ENCODE assay signal across 9 cellular contexts in the genomic region with DNA sequence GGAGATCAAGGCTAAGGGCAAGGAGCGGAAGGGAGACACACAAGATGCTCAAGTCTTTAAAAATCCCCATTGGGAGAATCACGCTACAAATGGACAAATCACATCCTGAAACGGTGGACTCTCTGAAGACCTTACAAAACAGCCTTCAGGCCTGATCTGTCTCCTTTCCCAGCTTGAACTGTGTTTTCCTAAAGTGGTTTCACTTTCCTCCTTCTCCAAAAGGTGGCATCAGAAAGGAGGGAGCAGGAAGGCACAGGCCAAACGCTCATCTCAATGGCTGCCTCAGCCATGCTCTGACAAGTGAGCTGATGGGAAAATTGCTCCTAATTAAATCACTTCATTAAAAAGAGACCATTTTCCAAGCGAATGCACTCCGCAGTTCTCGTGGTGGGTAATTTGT.
DNase-seq lines count a peak whose midpoint lies in the region; ATAC-seq and TF ChIP-seq lines count a peak whose summit lies in the region.
"Had no signal": no experiment of that assay in that cellular context is flagged by ENCODE, and none has a peak within 500 bp of the region (broad histone marks: within the 10 kb centered on the region; RNA-seq: fewer than 3 reads in every experiment).

No MANE protein-coding gene starts in this region.

- ATAC-seq in GM21515 (IDR thresholded peaks at IDR 0.05; ENCODE audit: unreplicated experiment) (no peak), HG02678 (IDR thresholded peaks at IDR 0.05; ENCODE audit: unreplicated experiment) (no peak), HG02610 (IDR thresholded peaks at IDR 0.05; ENCODE audit: unreplicated experiment) (no peak)

- no peaks in the 10 kb centered on the region for H3K36me3 Mint-ChIP-seq in nephron progenitor cell (ENCODE audit: low read depth)

- peaks cover 25% of the 10 kb centered on the region for H3K4me1 Mint-ChIP-seq in nephron progenitor cell

- H3K9me3 Mint-ChIP-seq in nephron progenitor cell = no peaks in the 10 kb centered on the region

- H3K4me3 ChIP-seq in cardiac fibroblast (replicated peaks in 1 of 2; ENCODE audit: low read depth in 2 of 2, low read length in 2 of 2) = no peak overlapping the region
- H3K4me3 ChIP-seq: skin epidermis had no signal

- H3K27ac Mint-ChIP-seq in nephron progenitor cell = no peak overlapping the region

- peak; percentile 87 for DNase-seq in DMS53 treated with DMSO at 0.1 percent for 48 hours (lab: John Stamatoyannopoulos, UW; ENCODE audit: unreplicated experiment)
- DNase-seq in NCI-H2107 (lab: John Stamatoyannopoulos, UW) = peak; percentile 53
- DNase-seq in cardiac fibroblast (ENCODE audit: low read depth in 2 of 2) = peak; percentile 75 to 85
- peak; percentile 12 for DNase-seq in nephron progenitor cell
- DNase-seq in stimulated activated CD4-positive, alpha-beta T cell treated with anti-CD3 and anti-CD28 coated beads, Interleukin-12 subunit alpha, Interleukin-12 subunit beta, amount 100 ng/mL, for 4 hours = no peak

- H3K4me3 Mint-ChIP-seq in nephron progenitor cell = no peak overlapping the region

- TF ChIP-seq CTCF in cardiac fibroblast (IDR thresholded peaks at IDR 0.05; ENCODE audit: low read depth, low read length) = peak; percentile 60
- peak; percentile 38 for TF ChIP-seq CTCF in nephron progenitor cell (IDR thresholded peaks at IDR 0.05)

- peaks cover 11% of the 10 kb centered on the region for H3K27me3 Mint-ChIP-seq in nephron progenitor cell (ENCODE audit: low read depth, poor library complexity)
